8 cellular contexts compared by ENCODE assay signal in the genomic region with DNA sequence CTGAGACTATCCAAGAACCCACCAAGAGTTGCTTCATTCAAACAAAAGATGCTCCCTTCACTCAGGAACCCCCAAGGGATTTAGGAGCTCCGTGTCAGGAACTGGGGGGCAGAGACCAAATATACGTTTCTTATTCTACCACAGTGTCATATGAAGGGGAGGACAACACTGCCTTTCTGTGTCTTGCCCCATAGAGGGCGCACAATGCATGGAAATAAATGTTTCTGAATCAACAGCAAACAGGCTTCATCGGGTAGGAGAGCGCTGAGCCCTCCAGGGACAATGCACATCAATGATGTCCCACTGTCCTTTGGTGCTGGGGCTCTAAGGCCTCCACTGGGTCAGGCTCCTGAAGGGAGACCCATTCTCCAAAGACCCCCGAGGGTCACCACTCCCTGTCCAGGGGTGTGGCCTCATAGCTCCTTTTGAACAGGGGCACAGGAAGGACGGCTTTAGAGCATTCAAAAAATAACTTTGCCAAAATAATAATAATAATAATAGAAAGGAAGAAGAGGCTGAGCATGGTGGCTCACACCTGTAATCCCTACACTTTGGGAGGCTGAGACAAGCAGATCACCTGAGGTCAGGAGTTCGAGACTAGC. TPM values are rescaled to one million over a fixed set of nuclear protein-coding genes. Genes with fewer than 3 reads are reported as not detected.
A peak's percentile ranks its signal among the peaks of the same experiment; 100 is the strongest.
DNase-seq lines count a peak whose midpoint lies in the region; ATAC-seq lines count a peak whose summit lies in the region.
"Had no signal": no experiment of that assay in that cellular context is flagged by ENCODE, and none has a peak within 500 bp of the region (broad histone marks: within the 10 kb centered on the region; RNA-seq: fewer than 3 reads in every experiment).

No MANE protein-coding gene starts in this region.

- in situ Hi-C loops in G401 (cut with HindIII; ENCODE audit: low sequenced_read_pairs), result no loop called here

- H3K36me3 Mint-ChIP-seq in immature natural killer cell, result no peaks in the 10 kb centered on the region

- no peaks in the 10 kb centered on the region for H3K9me3 Mint-ChIP-seq in immature natural killer cell
- H3K9me3 Mint-ChIP-seq: central memory CD8-positive, alpha-beta T cell had no signal

- ATAC-seq in GM19328 (IDR thresholded peaks at IDR 0.05; ENCODE audit: unreplicated experiment) (peak; percentile 64), HG03135 (IDR thresholded peaks at IDR 0.05; ENCODE audit: unreplicated experiment) (peak; percentile 77)

- no peak overlapping the region for H3K4me3 Mint-ChIP-seq in immature natural killer cell
- H3K4me3 Mint-ChIP-seq: central memory CD8-positive, alpha-beta T cell had no signal

- no peaks in the 10 kb centered on the region for H3K4me1 Mint-ChIP-seq in immature natural killer cell
- H3K4me1 Mint-ChIP-seq: central memory CD8-positive, alpha-beta T cell had no signal

- no peak overlapping the region for H3K27ac Mint-ChIP-seq in immature natural killer cell

- DNase-seq in G401 (ENCODE audit: low spot score) (peak; percentile 32), NCI-H524 (lab: John Stamatoyannopoulos, UW) (peak; percentile 48 to 70), astrocyte of the hippocampus (ENCODE audit: low read depth, low spot score) (peak; percentile 79), immature natural killer cell (peak; percentile 1 to 15 (median 6))
- peak in 2 of 3 donors; percentile 6 to 15 for DNase-seq in stimulated activated CD4-positive, alpha-beta T cell treated with anti-CD3 and anti-CD28 coated beads, TNF-alpha, amount 100 ng/mL, for 48 hours (ENCODE audit: low read depth in 3 of 3)

- H3K27me3 Mint-ChIP-seq in immature natural killer cell (ENCODE audit: low read depth in 3 of 3), result peaks cover 2 to 10% (median 3%) of the 10 kb centered on the region in 3 donors

RNA-seq across cellular contexts. Expression of a gene that starts 31.1 kb away (rescaled TPM):
- total RNA-seq in G401 (2014; rRNA removed; shearing (Covaris generic)), result not detected in 2 replicates
- not detected for polyA plus RNA-seq in immature natural killer cell

Comparison
In these comparisons a context has a peak if more than half of its experiments do, and no peak if none do; other contexts are left out.
1. Peak in every context shown above with its lines: DNase-seq and ATAC-seq.
2. DNase-seq: peak in every context shown above with its lines; median percentile 79 in astrocyte of the hippocampus; 59 in NCI-H524; 32 in G401; 10 in stimulated activated CD4-positive, alpha-beta T cell treated with anti-CD3 and anti-CD28 coated beads, TNF-alpha, amount 100 ng/mL, for 48 hours; 6 in immature natural killer cell.